Comparison of ENCODE assay signal across 16 cellular contexts in genomic region chr11:110207089-110207488, GRCh38.
A peak's percentile ranks its signal among the peaks of the same experiment; 100 is the strongest.
DNase-seq lines count a peak whose midpoint lies in the region; ATAC-seq and TF ChIP-seq lines count a peak whose summit lies in the region.
"Had no signal": no experiment of that assay in that cellular context is flagged by ENCODE, and none has a peak within 500 bp of the region (broad histone marks: within the 10 kb centered on the region; RNA-seq: fewer than 3 reads in every experiment).

No MANE protein-coding gene starts in this region.

- H3K9me3 Mint-ChIP-seq in activated naive CD4-positive, alpha-beta T cell treated with anti-CD3 and anti-CD28 coated beads for 36 hours, result no peaks in the 10 kb centered on the region
- H3K9me3 Mint-ChIP-seq in activated naive CD4-positive, alpha-beta T cell treated with anti-CD3 and anti-CD28 coated beads, Interleukin-2, amount 10 ng/mL, durations not matched to agents 7 days and 5 days, result no peaks in the 10 kb centered on the region
- H3K9me3 Mint-ChIP-seq in stimulated activated memory B cell treated with anti-CD40 and anti-IgM and Interleukin-4, amounts not matched to agents 10 μg/mL and 1 μg/mL and 100 μg/mL, for 72 hours, result no peaks in the 10 kb centered on the region

- TF ChIP-seq CTCF in GM20000 (IDR thresholded peaks at IDR 0.05; ENCODE audit: extremely low read depth, missing control alignments), result no peak

- H3K4me3 Mint-ChIP-seq in activated naive CD4-positive, alpha-beta T cell treated with anti-CD3 and anti-CD28 coated beads for 36 hours, result no peak overlapping the region
- no peak overlapping the region for H3K4me3 Mint-ChIP-seq in activated naive CD4-positive, alpha-beta T cell treated with anti-CD3 and anti-CD28 coated beads, Interleukin-2, amount 10 ng/mL, durations not matched to agents 7 days and 5 days
- H3K4me3 Mint-ChIP-seq in stimulated activated memory B cell treated with anti-CD40 and anti-IgM and Interleukin-4, amounts not matched to agents 10 μg/mL and 1 μg/mL and 100 μg/mL, for 72 hours, result no peak overlapping the region

- H3K4me3 ChIP-seq in SK-N-MC, result no peak overlapping the region
- H3K4me3 ChIP-seq: K562 had no signal

- no peaks in the 10 kb centered on the region for H3K9me3 ChIP-seq in SK-N-MC (ENCODE audit: low read depth, low read length)

- CTCF ChIA-PET in activated naive CD4-positive, alpha-beta T cell treated with anti-CD3 and anti-CD28 coated beads for 36 hours (lab: Charles Lee), result no interaction called here
- CTCF ChIA-PET in activated naive CD4-positive, alpha-beta T cell treated with anti-CD3 and anti-CD28 coated beads, Interleukin-2, amount 10 ng/mL, durations not matched to agents 7 days and 5 days (lab: Charles Lee), result interaction anchor here (1.3 kb wide), 1 partner anchor 170 kb away, joined by 3 read pairs; no protein-coding TSS in a partner anchor

- intact Hi-C loops in activated naive CD4-positive, alpha-beta T cell treated with anti-CD3 and anti-CD28 coated beads for 36 hours (cut with micrococcal nuclease), result loop anchor here (10.0 kb wide), 1 partner anchor 1238 kb away; no protein-coding TSS in a partner anchor

- H3K36me3 ChIP-seq in SK-N-MC (ENCODE audit: insufficient read depth, low read length), result no peaks in the 10 kb centered on the region

- H3K27me3 Mint-ChIP-seq in activated naive CD4-positive, alpha-beta T cell treated with anti-CD3 and anti-CD28 coated beads for 36 hours (ENCODE audit: low read depth), result no peaks in the 10 kb centered on the region
- H3K27me3 Mint-ChIP-seq in activated naive CD4-positive, alpha-beta T cell treated with anti-CD3 and anti-CD28 coated beads, Interleukin-2, amount 10 ng/mL, durations not matched to agents 7 days and 5 days, result peaks cover 4% of the 10 kb centered on the region
- H3K27me3 Mint-ChIP-seq in stimulated activated memory B cell treated with anti-CD40 and anti-IgM and Interleukin-4, amounts not matched to agents 10 μg/mL and 1 μg/mL and 100 μg/mL, for 72 hours, result peaks cover 20% of the 10 kb centered on the region

- DNase-seq in DMS 273 (lab: John Stamatoyannopoulos, UW; ENCODE audit: unreplicated experiment) (peak; percentile 6), DMS 273 treated with DMSO at 0.1 percent for 48 hours (lab: John Stamatoyannopoulos, UW) (no peak), SK-N-MC (ENCODE audit: low read depth, low spot score) (no peak), inferior parietal cortex (ENCODE audit: extremely low spot score) (no peak), GM20000 (ENCODE audit: low spot score) (no peak)
- DNase-seq in activated naive CD4-positive, alpha-beta T cell treated with anti-CD3 and anti-CD28 coated beads for 36 hours, result peak; percentile 14
- DNase-seq in activated naive CD4-positive, alpha-beta T cell treated with anti-CD3 and anti-CD28 coated beads, Interleukin-2, amount 10 ng/mL, durations not matched to agents 7 days and 5 days, result no peak
- DNase-seq: 8988T, C1 segment of cervical spinal cord, GOT3, NCI-H1048, NCI-H187, NCI-H510A treated with DMSO at 0.1 percent for 48 hours, Right ventricle myocardium superior had no signal

- H3K27ac Mint-ChIP-seq in activated naive CD4-positive, alpha-beta T cell treated with anti-CD3 and anti-CD28 coated beads for 36 hours, result no peak overlapping the region
- no peak overlapping the region for H3K27ac Mint-ChIP-seq in activated naive CD4-positive, alpha-beta T cell treated with anti-CD3 and anti-CD28 coated beads, Interleukin-2, amount 10 ng/mL, durations not matched to agents 7 days and 5 days
- H3K27ac Mint-ChIP-seq in stimulated activated memory B cell treated with anti-CD40 and anti-IgM and Interleukin-4, amounts not matched to agents 10 μg/mL and 1 μg/mL and 100 μg/mL, for 72 hours, result no peak overlapping the region

- no peak overlapping the region for H3K9ac ChIP-seq in SK-N-MC (ENCODE audit: insufficient read length)

- peak overlapping the region; percentile 49; the same call in 1 of the 2 replicates for H3K27ac ChIP-seq in SK-N-MC

- H3K4me1 Mint-ChIP-seq in activated naive CD4-positive, alpha-beta T cell treated with anti-CD3 and anti-CD28 coated beads for 36 hours (ENCODE audit: low read depth), result no peaks in the 10 kb centered on the region
- H3K4me1 Mint-ChIP-seq in activated naive CD4-positive, alpha-beta T cell treated with anti-CD3 and anti-CD28 coated beads, Interleukin-2, amount 10 ng/mL, durations not matched to agents 7 days and 5 days, result no peaks in the 10 kb centered on the region
- peaks cover 6% of the 10 kb centered on the region for H3K4me1 Mint-ChIP-seq in stimulated activated memory B cell treated with anti-CD40 and anti-IgM and Interleukin-4, amounts not matched to agents 10 μg/mL and 1 μg/mL and 100 μg/mL, for 72 hours

- H3K36me3 Mint-ChIP-seq in activated naive CD4-positive, alpha-beta T cell treated with anti-CD3 and anti-CD28 coated beads for 36 hours (ENCODE audit: low read depth), result no peaks in the 10 kb centered on the region
- no peaks in the 10 kb centered on the region for H3K36me3 Mint-ChIP-seq in activated naive CD4-positive, alpha-beta T cell treated with anti-CD3 and anti-CD28 coated beads, Interleukin-2, amount 10 ng/mL, durations not matched to agents 7 days and 5 days
- no peaks in the 10 kb centered on the region for H3K36me3 Mint-ChIP-seq in stimulated activated memory B cell treated with anti-CD40 and anti-IgM and Interleukin-4, amounts not matched to agents 10 μg/mL and 1 μg/mL and 100 μg/mL, for 72 hours

- no peak for ATAC-seq in stimulated activated memory B cell treated with anti-CD40 and anti-IgM and Interleukin-4, amounts not matched to agents 10 μg/mL and 1 μg/mL and 100 μg/mL, for 72 hours
- ATAC-seq: K562 had no signal

Comparison
In these comparisons a context has a peak if more than half of its experiments do, and no peak if none do; other contexts are left out.
1. DNase-seq: peak in DMS 273 (single experiment) and activated naive CD4-positive, alpha-beta T cell treated with anti-CD3 and anti-CD28 coated beads for 36 hours (single experiment); none in DMS 273 treated with DMSO at 0.1 percent for 48 hours (single experiment), activated naive CD4-positive, alpha-beta T cell treated with anti-CD3 and anti-CD28 coated beads, Interleukin-2, amount 10 ng/mL, durations not matched to agents 7 days and 5 days (single experiment), SK-N-MC (single experiment), inferior parietal cortex (single experiment) and GM20000 (single experiment).